Comparison of ENCODE assay signal across 14 cellular contexts in genomic region chr2:19851116-19851515, GRCh38. TPM values are rescaled to one million over a fixed set of nuclear protein-coding genes. Genes with fewer than 3 reads are reported as not detected.
A peak's percentile ranks its signal among the peaks of the same experiment; 100 is the strongest.
DNase-seq lines count a peak whose midpoint lies in the region; ATAC-seq and TF ChIP-seq lines count a peak whose summit lies in the region.
"Had no signal": no experiment of that assay in that cellular context is flagged by ENCODE, and none has a peak within 500 bp of the region (broad histone marks: within the 10 kb centered on the region; RNA-seq: fewer than 3 reads in every experiment).

No MANE protein-coding gene starts in this region.

- H3K4me1 ChIP-seq in cardiac muscle cell (ENCODE audit: low read depth): no peaks in the 10 kb centered on the region

- no peaks in the 10 kb centered on the region for H3K36me3 Mint-ChIP-seq in type B pancreatic cell
- no peaks in the 10 kb centered on the region for H3K36me3 Mint-ChIP-seq in activated CD4-positive, alpha-beta T cell treated with anti-CD3 and anti-CD28 coated beads for 36 hours (ENCODE audit: low read depth)

- H3K36me3 ChIP-seq in cardiac muscle cell: no peaks in the 10 kb centered on the region

- TF ChIP-seq CTCF in cardiac muscle cell (IDR thresholded peaks at IDR 0.05; ENCODE audit: low read depth, low read length) (peak; percentile 28), RWPE1 (conservative IDR thresholded peaks at IDR 0.05; ENCODE audit: low read depth) (no peak), foreskin fibroblast (IDR thresholded peaks at IDR 0.05; ENCODE audit: low read depth, low read length) (peak; percentile 18), type B pancreatic cell (conservative IDR thresholded peaks at IDR 0.05) (peak; percentile 40)

- no peak overlapping the region for H3K4me3 Mint-ChIP-seq in type B pancreatic cell
- H3K4me3 Mint-ChIP-seq in activated CD4-positive, alpha-beta T cell treated with anti-CD3 and anti-CD28 coated beads for 36 hours: no peak overlapping the region
- H3K4me3 Mint-ChIP-seq: activated B cell treated with CpG ODN at 0.5 μM for 24 hours had no signal

- DNase-seq in cardiac muscle cell (ENCODE audit: low read depth in 1 of 2, low spot score in 1 of 2) (no peak), Right ventricle myocardium inferior (ENCODE audit: missing footprints) (no peak), RWPE1 (ENCODE audit: low spot score) (peak; percentile 45), foreskin fibroblast (no peak), type B pancreatic cell (ENCODE audit: extremely low spot score, unreplicated experiment) (peak; percentile 63), NCI-H2227 treated with DMSO at 0.1 percent for 48 hours (lab: John Stamatoyannopoulos, UW) (no peak)
- no peak for DNase-seq in activated CD4-positive, alpha-beta T cell treated with anti-CD3 and anti-CD28 coated beads for 36 hours
- DNase-seq: activated B cell treated with CpG ODN at 0.5 μM for 24 hours; foreskin melanocyte; NCI-H2171; occipital lobe; SHP77 treated with DMSO at 0.1 percent for 48 hours; stimulated activated CD4-positive, alpha-beta T cell treated with anti-CD3 and anti-CD28 coated beads, Interleukin-4, amount 100 ng/mL, for 1 hour had no signal

- no peaks in the 10 kb centered on the region for H3K9me3 Mint-ChIP-seq in type B pancreatic cell
- no peaks in the 10 kb centered on the region for H3K9me3 Mint-ChIP-seq in activated CD4-positive, alpha-beta T cell treated with anti-CD3 and anti-CD28 coated beads for 36 hours (ENCODE audit: low read depth)

- H3K4me3 ChIP-seq in cardiac muscle cell: no peak overlapping the region
- no peak overlapping the region for H3K4me3 ChIP-seq in foreskin fibroblast (ENCODE audit: low read depth in 1 of 2, low read length in 2 of 2)

- peaks cover 12% of the 10 kb centered on the region for H3K27me3 Mint-ChIP-seq in type B pancreatic cell
- H3K27me3 Mint-ChIP-seq in activated CD4-positive, alpha-beta T cell treated with anti-CD3 and anti-CD28 coated beads for 36 hours: peaks cover 2% of the 10 kb centered on the region
- H3K27me3 Mint-ChIP-seq: activated B cell treated with CpG ODN at 0.5 μM for 24 hours had no signal

- H3K4me1 Mint-ChIP-seq in type B pancreatic cell (ENCODE audit: unreplicated experiment): peaks cover 10% of the 10 kb centered on the region
- no peaks in the 10 kb centered on the region for H3K4me1 Mint-ChIP-seq in activated CD4-positive, alpha-beta T cell treated with anti-CD3 and anti-CD28 coated beads for 36 hours
- H3K4me1 Mint-ChIP-seq: activated B cell treated with CpG ODN at 0.5 μM for 24 hours had no signal

- no peaks in the 10 kb centered on the region for H3K27me3 ChIP-seq in cardiac muscle cell

- no peak overlapping the region for H3K27ac Mint-ChIP-seq in type B pancreatic cell
- H3K27ac Mint-ChIP-seq in activated CD4-positive, alpha-beta T cell treated with anti-CD3 and anti-CD28 coated beads for 36 hours: no peak overlapping the region
- H3K27ac Mint-ChIP-seq: activated B cell treated with CpG ODN at 0.5 μM for 24 hours had no signal

- CTCF ChIA-PET in RWPE1 (lab: Yijun Ruan, JAX): interaction anchor here (0.6 to 1.1 kb wide), 4 partner anchors 12 to 1330 kb away, joined by 3 to 5 read pairs (median 4); no protein-coding TSS in a partner anchor
- CTCF ChIA-PET in activated CD4-positive, alpha-beta T cell treated with anti-CD3 and anti-CD28 coated beads for 36 hours (lab: Charles Lee): no interaction called here

- H3K27ac ChIP-seq in cardiac muscle cell (no peak overlapping the region), RWPE1 (no peak overlapping the region)

- intact Hi-C loops in Right ventricle myocardium inferior (cut with DNase I): no loop called here
- intact Hi-C loops in activated CD4-positive, alpha-beta T cell treated with anti-CD3 and anti-CD28 coated beads for 36 hours (cut with DNase I, micrococcal nuclease): no loop called here

- POLR2A ChIA-PET in RWPE1 (lab: Yijun Ruan, JAX; ENCODE audit: low non-redundant PET): no interaction called here
- POLR2A ChIA-PET in activated CD4-positive, alpha-beta T cell treated with anti-CD3 and anti-CD28 coated beads for 36 hours (lab: Charles Lee): no interaction called here

- no peaks in the 10 kb centered on the region for H3K9me3 ChIP-seq in cardiac muscle cell (ENCODE audit: low read depth)

- ATAC-seq in Right ventricle myocardium inferior (no peak), GM18520 (IDR thresholded peaks at IDR 0.05; ENCODE audit: unreplicated experiment) (no peak)
- ATAC-seq in activated CD4-positive, alpha-beta T cell treated with anti-CD3 and anti-CD28 coated beads for 36 hours: no peak

RNA-seq across cellular contexts. Expression of gene TTC32, which starts 50.7 kb away (rescaled TPM):
- total RNA-seq in cardiac muscle cell: 19.3 and 23.0 TPM in 2 replicates
- 36.3 and 57.0 TPM in 2 replicates for polyA plus RNA-seq in cardiac muscle cell
- 2.7 TPM for total RNA-seq in Right ventricle myocardium inferior
- total RNA-seq in type B pancreatic cell (ENCODE audit: low replicate concordance): 14.0 and 19.0 TPM in 2 replicates
- total RNA-seq in activated CD4-positive, alpha-beta T cell treated with anti-CD3 and anti-CD28 coated beads for 36 hours: 10 to 100 TPM in 1 of 2 experiments, 1 to 10 TPM in 1; 8.8 to 15.7 TPM

Comparison
In these comparisons a context has a peak if more than half of its experiments do, and no peak if none do; other contexts are left out.
1. DNase-seq: peak in RWPE1 (single experiment) and type B pancreatic cell (single experiment); none in cardiac muscle cell (0 of 2), Right ventricle myocardium inferior (single experiment), foreskin fibroblast (0 of 2), NCI-H2227 treated with DMSO at 0.1 percent for 48 hours (single experiment) and activated CD4-positive, alpha-beta T cell treated with anti-CD3 and anti-CD28 coated beads for 36 hours (single experiment).